1 cellular context compared by ENCODE assay signal in the genomic region with DNA sequence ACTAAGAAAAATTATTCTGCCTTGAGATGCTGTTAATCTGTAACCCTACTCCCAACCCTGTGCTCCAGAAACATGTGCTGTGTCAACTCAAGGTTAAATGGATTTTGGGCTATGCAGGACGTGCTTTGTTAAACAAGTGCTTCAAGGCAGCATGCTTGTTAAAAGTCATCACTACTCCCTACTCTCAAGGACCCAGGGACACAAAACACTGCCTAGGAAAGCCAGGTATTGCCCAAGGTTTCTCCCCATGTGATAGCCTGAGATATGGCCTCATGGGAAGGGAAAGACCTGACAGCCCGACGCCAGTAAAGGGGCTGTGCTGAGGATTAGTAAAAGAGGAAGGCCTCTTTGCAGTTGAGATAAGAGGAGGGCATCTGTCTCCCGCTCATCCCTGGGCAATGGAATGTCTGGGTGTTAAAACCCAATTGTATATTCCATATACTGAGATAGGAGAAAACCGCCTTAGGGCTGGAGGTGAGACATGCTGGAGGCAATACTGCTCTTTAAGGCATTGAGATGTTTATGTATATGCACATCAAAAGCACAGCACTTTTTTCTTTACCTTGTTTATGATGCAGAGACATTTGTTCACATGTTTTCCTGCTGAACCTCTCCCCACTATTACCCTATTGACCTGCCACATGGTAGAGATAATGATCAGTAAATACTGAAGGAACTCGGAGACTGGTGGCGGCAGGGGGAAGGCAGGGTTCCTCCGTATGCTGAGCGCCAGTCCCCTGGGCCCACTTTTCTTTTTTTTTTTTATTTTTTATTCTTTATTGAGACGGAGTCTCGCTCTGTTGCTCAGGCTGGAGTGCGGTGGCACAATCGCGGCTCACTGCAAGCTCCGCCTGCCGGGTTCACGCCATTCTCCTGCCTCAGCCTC.
TF ChIP-seq lines count a peak whose summit lies in the region.

No MANE protein-coding gene starts in this region.

TF ChIP-seq in liver, 16 proteins besides CTCF, POLR2A, EP300 and RAD21:
- TF ChIP-seq GABPA (IDR thresholded peaks at IDR 0.05 in 1 of 2, conservative IDR thresholded peaks at IDR 0.05 in 1 of 2) (peak in 1 of 2 donors; percentile 13), RXRA (IDR thresholded peaks at IDR 0.05) (peak in 1 of 2 donors; percentile 39), FOXA2 (IDR thresholded peaks at IDR 0.05) (peak; percentile 65), YY1 (IDR thresholded peaks at IDR 0.05) (peak; percentile 37), FOXA1 (IDR thresholded peaks at IDR 0.05) (peak; percentile 71), HNF4A (conservative IDR thresholded peaks at IDR 0.05) (peak; percentile 39 to 58)
- TF ChIP-seq, protein P1, sequence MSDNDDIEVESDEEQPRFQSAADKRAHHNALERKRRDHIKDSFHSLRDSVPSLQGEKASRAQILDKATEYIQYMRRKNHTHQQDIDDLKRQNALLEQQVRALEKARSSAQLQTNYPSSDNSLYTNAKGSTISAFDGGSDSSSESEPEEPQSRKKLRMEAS (IDR thresholded peaks at IDR 0.05) = peak; percentile 25
